ENCODE assay signal across 23 cellular contexts in the genomic region with DNA sequence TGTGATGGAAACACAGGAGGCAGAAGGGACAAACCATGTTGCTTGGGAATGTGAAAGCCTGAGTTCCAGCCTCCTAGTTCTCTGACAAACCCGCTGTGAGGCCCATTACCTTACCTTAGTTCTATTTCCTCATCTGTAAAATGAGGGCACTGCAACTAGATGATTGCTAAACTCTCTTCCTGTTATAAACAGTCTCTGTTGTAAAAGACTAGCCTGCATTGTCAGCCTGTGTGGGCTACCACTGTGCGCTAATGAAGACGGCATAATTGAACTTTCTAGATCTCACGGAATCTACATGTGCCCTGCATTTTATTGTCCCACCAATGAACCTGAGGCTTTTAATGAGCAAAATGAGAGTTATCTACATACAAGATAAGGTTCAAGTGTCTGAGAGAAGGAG.
A peak's percentile ranks its signal among the peaks of the same experiment; 100 is the strongest.
DNase-seq lines count a peak whose midpoint lies in the region; ATAC-seq and TF ChIP-seq lines count a peak whose summit lies in the region.
"Had no signal": no experiment of that assay in that cellular context is flagged by ENCODE, and none has a peak within 500 bp of the region (broad histone marks: within the 10 kb centered on the region; RNA-seq: fewer than 3 reads in every experiment).

No MANE protein-coding gene starts in this region.

- no TSS peak for BruUV-seq in mammary epithelial cell (replicated peaks; lab: Mats Ljungman, UMichigan)

- H4K20me1 ChIP-seq in Karpas-422 (ENCODE audit: insufficient read depth, low read depth, low read length) (no peaks in the 10 kb centered on the region), mammary epithelial cell (ENCODE audit: insufficient read depth, low read length) (no peaks in the 10 kb centered on the region)

- intact Hi-C loops in mammary epithelial cell (cut with micrococcal nuclease), result no loop called here

- H2AFZ ChIP-seq in Karpas-422 (ENCODE audit: low read length) (no peak overlapping the region), mammary epithelial cell (ENCODE audit: low read depth, low read length) (no peak overlapping the region)
- H2AFZ ChIP-seq: GM23338 had no signal

- H3K36me3 ChIP-seq in Karpas-422 (ENCODE audit: insufficient read depth, low read length) (peaks cover 10% of the 10 kb centered on the region; the same call in 1 of the 2 replicates), mammary epithelial cell (ENCODE audit: insufficient read depth, low read length) (no peaks in the 10 kb centered on the region)

- no peaks in the 10 kb centered on the region for H3K27me3 ChIP-seq in Karpas-422 (ENCODE audit: low read length)
- peaks cover 2% of the 10 kb centered on the region for H3K27me3 ChIP-seq in mammary epithelial cell (ENCODE audit: insufficient read depth, low read length)

- no peak for TF ChIP-seq CTCF in mammary epithelial cell (conservative IDR thresholded peaks at IDR 0.05 in 1 of 2, IDR thresholded peaks at IDR 0.05 in 1 of 2; ENCODE audit: extremely low read depth in 1 of 2, insufficient read depth in 1 of 2, low read depth in 1 of 2, low read length in 2 of 2)

- no peak for ATAC-seq in GM18873 (IDR thresholded peaks at IDR 0.05; ENCODE audit: low FRiP score, unreplicated experiment)
- ATAC-seq in stimulated activated naive CD8-positive, alpha-beta T cell treated with anti-CD3 and anti-CD28 coated beads, Interleukin-15, Interleukin-2, amounts not matched to agents 100 U/mL and 50 U/mL, for 24 hours, result no peak
- ATAC-seq: GM12878, GM23338, HepG2, Right ventricle myocardium inferior had no signal

- in situ Hi-C loops in mammary epithelial cell (cut with MboI; ENCODE audit: low sequenced_read_pairs in 2 of 2), result no loop called here

- H3K9me3 ChIP-seq in Karpas-422 (ENCODE audit: low read length) (no peaks in the 10 kb centered on the region), mammary epithelial cell (replicated peaks; ENCODE audit: insufficient read depth, low read length) (peaks cover 2% of the 10 kb centered on the region)

- H3K27ac ChIP-seq in Karpas-422 (ENCODE audit: low read length) (peak overlapping the region; percentile 73), mammary epithelial cell (ENCODE audit: insufficient read depth, low read depth, low read length) (no peak overlapping the region)
- H3K27ac ChIP-seq: C4-2B had no signal

- H3K9ac ChIP-seq in Karpas-422 (ENCODE audit: low read length) (peak overlapping the region; percentile 26; the same call in 1 of the 2 replicates), mammary epithelial cell (ENCODE audit: insufficient read depth, low read length) (no peak overlapping the region)

- H3K79me2 ChIP-seq in Karpas-422 (ENCODE audit: low read length) (peaks cover 91% of the 10 kb centered on the region), mammary epithelial cell (ENCODE audit: insufficient read depth, low read length) (no peaks in the 10 kb centered on the region)

- H3K9me2 ChIP-seq in Karpas-422 (replicated peaks; ENCODE audit: insufficient read depth, low read length), result no peaks in the 10 kb centered on the region

- H3K4me2 ChIP-seq in Karpas-422 (ENCODE audit: low read depth, low read length, poor library complexity, severe bottlenecking), result peak overlapping the region; percentile 22
- H3K4me2 ChIP-seq in mammary epithelial cell (ENCODE audit: insufficient read depth, low read depth, low read length), result no peak overlapping the region
- H3K4me2 ChIP-seq: GM23338 had no signal

- CTCF ChIA-PET in mammary epithelial cell (lab: Charles Lee; ENCODE audit: low non-redundant PET), result no interaction called here

- dilution Hi-C loops in mammary epithelial cell (cut with HindIII; ENCODE audit: low sequenced_read_pairs), result no loop called here

- WGBS in mammary epithelial cell (ENCODE audit: low coverage, missing lambda C conversion rate), result 89% methylated on average over 4 of the region's 4 CpGs

- no peak for DNase-seq in Karpas-422
- DNase-seq in NOMO-1 (lab: John Stamatoyannopoulos, UW; ENCODE audit: unreplicated experiment in 2 of 2), result peak; percentile 65 to 85
- DNase-seq in SKM-1 treated with dmso at 0.1 percent for 144 hours (lab: John Stamatoyannopoulos, UW; ENCODE audit: unreplicated experiment), result peak; percentile 55
- no peak for DNase-seq in T-helper 1 cell
- DNase-seq in stimulated activated naive CD8-positive, alpha-beta T cell treated with anti-CD3 and anti-CD28 coated beads, Interleukin-15, Interleukin-2, amounts not matched to agents 100 U/mL and 50 U/mL, for 24 hours, result no peak
- no peak for DNase-seq in mammary epithelial cell
- DNase-seq: ACHN, COR-L47, DMS 273 treated with DMSO at 0.1 percent for 48 hours, HCEC 1CT, KG1, NCI-H1105 treated with DMSO at 0.1 percent for 48 hours, NCI-H187, NCI-H226, NCI-H524, NCI-H82, T-helper 9 cell had no signal

- H3K4me1 ChIP-seq in Karpas-422 (ENCODE audit: low read length) (peaks cover 91% of the 10 kb centered on the region), mammary epithelial cell (ENCODE audit: insufficient read depth, low read length) (no peaks in the 10 kb centered on the region)

- H3K4me3 ChIP-seq in Karpas-422 (ENCODE audit: low read length) (no peak overlapping the region), mammary epithelial cell (replicated peaks in 1 of 3; ENCODE audit: insufficient read depth in 1 of 3, low read depth in 2 of 3, low read length in 3 of 3) (no peak overlapping the region)
- H3K4me3 ChIP-seq: GM12878, GM23338 had no signal

Comparison
In these comparisons a context has a peak if more than half of its experiments do, and no peak if none do; other contexts are left out.
1. DNase-seq: peak in NOMO-1 (2 of 2) and SKM-1 treated with dmso at 0.1 percent for 144 hours (single experiment); none in Karpas-422 (single experiment), T-helper 1 cell (0 of 5), stimulated activated naive CD8-positive, alpha-beta T cell treated with anti-CD3 and anti-CD28 coated beads, Interleukin-15, Interleukin-2, amounts not matched to agents 100 U/mL and 50 U/mL, for 24 hours (single experiment) and mammary epithelial cell (single experiment).